ENCODE assay signal across 1 cellular context in genomic region chr3:128607710-128608048, GRCh38.
TF ChIP-seq lines count a peak whose summit lies in the region.

No MANE protein-coding gene starts in this region.

TF ChIP-seq in GM23338, 12 proteins besides CTCF, POLR2A, EP300 and RAD21 (continued from another document):
- no peak for TF ChIP-seq REST (IDR thresholded peaks at IDR 0.05; ENCODE audit: unreplicated experiment)
- no peak for TF ChIP-seq EZH2phosphoT487 (IDR thresholded peaks at IDR 0.05; ENCODE audit: unreplicated experiment)
- TF ChIP-seq ETS1 (IDR thresholded peaks at IDR 0.05): no peak
- TF ChIP-seq ZNF331 (CRISPR knock-in tag; IDR thresholded peaks at IDR 0.05; ENCODE audit: low read depth): no peak
